Comparison of ENCODE assay signal across 41 cellular contexts in the genomic region with DNA sequence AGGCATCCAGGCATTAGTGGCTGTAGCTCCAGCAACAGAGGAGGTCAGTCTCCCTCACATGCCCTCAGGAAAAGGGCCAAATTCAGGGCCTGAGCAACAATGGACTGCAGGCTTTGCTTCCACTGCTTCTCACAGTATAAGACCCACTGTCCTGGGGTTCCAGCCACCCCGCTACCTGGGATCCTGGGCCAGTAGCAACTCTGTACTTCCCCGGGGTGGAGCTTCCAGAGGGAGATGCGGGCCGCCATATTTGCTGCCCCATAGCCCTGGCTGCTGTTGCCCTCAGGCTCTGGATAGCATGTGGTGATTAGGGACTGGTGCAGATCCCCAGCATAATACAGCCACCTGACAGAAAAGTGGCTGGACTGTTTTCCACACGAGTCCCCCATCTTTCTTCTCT.
"Had no signal": no experiment of that assay in that cellular context is flagged by ENCODE, and none has a peak within 500 bp of the region (broad histone marks: within the 10 kb centered on the region; RNA-seq: fewer than 3 reads in every experiment).

No MANE protein-coding gene starts in this region.

- ATAC-seq: activated naive CD4-positive, alpha-beta T cell treated with anti-CD3 and anti-CD28 coated beads, Interleukin-2, amount 50 U/mL, for 72 hours; activated naive CD8-positive, alpha-beta T cell treated with anti-CD3 and anti-CD28 coated beads, Interleukin-2, amount 50 U/mL, for 24 hours; activated T-cell treated with anti-CD3 and anti-CD28 coated beads, Interleukin-2, amount 50 U/mL, for 4 hours; activated T-cell treated with anti-CD3 and anti-CD28 coated beads, Interleukin-2, amount 50 U/mL, for 72 hours; activated T-helper 17 cell treated with anti-CD3 and anti-CD28 coated beads, Interleukin-2, amount 50 U/mL, for 72 hours; body of pancreas had no signal

- DNase-seq: activated effector memory CD4-positive, alpha-beta T cell treated with anti-CD3 and anti-CD28 coated beads, Interleukin-2, amount 50 U/mL, for 16 hours; activated effector memory CD4-positive, alpha-beta T cell treated with Interleukin-2 at 50 U/mL for 16 hours; activated gamma-delta T cell; activated gamma-delta T cell treated with Interleukin-2 at 50 U/mL for 16 hours; activated naive CD4-positive, alpha-beta T cell; activated naive CD4-positive, alpha-beta T cell treated with anti-CD3 and anti-CD28 coated beads for 36 hours; activated naive CD4-positive, alpha-beta T cell treated with anti-CD3 and anti-CD28 coated beads, Interleukin-2, amount 10 ng/mL, durations not matched to agents 7 days and 5 days; activated naive CD4-positive, alpha-beta T cell treated with anti-CD3 and anti-CD28 coated beads, Interleukin-2, amount 50 U/mL, for 16 hours; activated naive CD4-positive, alpha-beta T cell treated with Interleukin-2 at 50 U/mL for 16 hours; activated naive CD8-positive, alpha-beta T cell treated with anti-CD3 and anti-CD28 coated beads for 36 hours; activated naive CD8-positive, alpha-beta T cell treated with anti-CD3 and anti-CD28 coated beads, Interleukin-2, amount 10 ng/mL, durations not matched to agents 7 days and 5 days; activated naive CD8-positive, alpha-beta T cell treated with anti-CD3 and anti-CD28 coated beads, Interleukin-2, amount 50 U/mL, for 24 hours; activated T-cell treated with anti-CD3 and anti-CD28 coated beads for 4 hours; activated T-cell treated with anti-CD3 and anti-CD28 coated beads, Interleukin-2, amount 50 U/mL, for 1 hour; activated T-cell treated with anti-CD3 and anti-CD28 coated beads, Interleukin-2, amount 50 U/mL, for 24 hours; activated T-cell treated with anti-CD3 and anti-CD28 coated beads, Interleukin-2, amount 50 U/mL, for 4 hours; activated T-cell treated with anti-CD3 and anti-CD28 coated beads, Interleukin-2, amount 50 U/mL, for 48 hours; activated T-cell treated with anti-CD3 and anti-CD28 coated beads, Interleukin-2, amount 50 U/mL, for 72 hours; adrenal gland; amniotic stem cell; amygdala; anterior cingulate cortex; aorta; body of pancreas; brain microvascular endothelial cell; caudate nucleus; central memory CD4-positive, alpha-beta T cell; cerebellar nuclear complex had no signal

- H3K4me1 ChIP-seq: adrenal gland, ascending aorta, body of pancreas, breast epithelium had no signal

- H3K36me3 Mint-ChIP-seq: activated naive CD4-positive, alpha-beta T cell treated with anti-CD3 and anti-CD28 coated beads, Interleukin-2, amount 10 ng/mL, durations not matched to agents 7 days and 5 days; activated naive CD4-positive, alpha-beta T cell treated with anti-CD3 and anti-CD28 coated beads, Interleukin-2, amount 50 U/mL, for 24 hours; activated naive CD4-positive, alpha-beta T cell treated with anti-CD3 and anti-CD28 coated beads, Interleukin-2, amount 50 U/mL, for 72 hours; activated naive CD8-positive, alpha-beta T cell; activated naive CD8-positive, alpha-beta T cell treated with anti-CD3 and anti-CD28 coated beads for 36 hours; activated naive CD8-positive, alpha-beta T cell treated with anti-CD3 and anti-CD28 coated beads, Interleukin-2, amount 10 ng/mL, durations not matched to agents 7 days and 5 days; brain had no signal

- H3K9me3 ChIP-seq: adrenal gland, ascending aorta, body of pancreas, breast epithelium had no signal

- H3K4me1 Mint-ChIP-seq: activated naive CD4-positive, alpha-beta T cell treated with anti-CD3 and anti-CD28 coated beads, Interleukin-2, amount 10 ng/mL, durations not matched to agents 7 days and 5 days; activated naive CD4-positive, alpha-beta T cell treated with anti-CD3 and anti-CD28 coated beads, Interleukin-2, amount 50 U/mL, for 24 hours; activated naive CD8-positive, alpha-beta T cell treated with anti-CD3 and anti-CD28 coated beads for 36 hours; activated naive CD8-positive, alpha-beta T cell treated with anti-CD3 and anti-CD28 coated beads, Interleukin-2, amount 10 ng/mL, durations not matched to agents 7 days and 5 days; activated naive CD8-positive, alpha-beta T cell treated with anti-CD3 and anti-CD28 coated beads, Interleukin-2, amount 50 U/mL, for 24 hours; activated T-helper 17 cell treated with anti-CD3 and anti-CD28 coated beads, Interleukin-2, amount 50 U/mL, for 72 hours; brain; central memory CD8-positive, alpha-beta T cell had no signal

- H3K9me3 Mint-ChIP-seq: activated naive CD4-positive, alpha-beta T cell treated with anti-CD3 and anti-CD28 coated beads for 36 hours; activated naive CD4-positive, alpha-beta T cell treated with anti-CD3 and anti-CD28 coated beads, Interleukin-2, amount 10 ng/mL, durations not matched to agents 7 days and 5 days; activated naive CD4-positive, alpha-beta T cell treated with anti-CD3 and anti-CD28 coated beads, Interleukin-2, amount 50 U/mL, for 24 hours; activated naive CD4-positive, alpha-beta T cell treated with anti-CD3 and anti-CD28 coated beads, Interleukin-2, amount 50 U/mL, for 72 hours; activated naive CD8-positive, alpha-beta T cell treated with anti-CD3 and anti-CD28 coated beads for 36 hours; activated naive CD8-positive, alpha-beta T cell treated with anti-CD3 and anti-CD28 coated beads, Interleukin-2, amount 50 U/mL, for 24 hours; activated T-cell treated with anti-CD3 and anti-CD28 coated beads, Interleukin-2, amount 50 U/mL, for 24 hours; activated T-cell treated with anti-CD3 and anti-CD28 coated beads, Interleukin-2, amount 50 U/mL, for 72 hours; activated T-helper 1 cell treated with anti-CD3 and anti-CD28 coated beads, Interleukin-12 subunit alpha, Interleukin-12 subunit beta, Interleukin-2, Interleukin-4 antibody, amounts not matched to agents 30 ng/mL and 10 ng/mL and 1 ng/mL, durations not matched to agents 14 hours and 24 hours and 36 hours; activated T-helper 17 cell treated with anti-CD3 and anti-CD28 coated beads, Interleukin-2, amount 50 U/mL, for 72 hours; activated T-helper 2 cell treated with anti-CD3 and anti-CD28 coated beads, Interferon-gamma antibody, Interleukin-2, Interleukin-4, amounts not matched to agents 10 μg/mL and 5 μg/mL and 100 μg/mL, durations not matched to agents 14 hours and 24 hours and 36 hours; central memory CD8-positive, alpha-beta T cell had no signal

- H3K27me3 ChIP-seq: adrenal gland, ascending aorta, body of pancreas, brain microvascular endothelial cell, breast epithelium, cardiac muscle cell had no signal

- H3K36me3 ChIP-seq: adrenal gland, ascending aorta, brain microvascular endothelial cell, breast epithelium, cardiac muscle cell had no signal

- H3K4me3 Mint-ChIP-seq: activated naive CD4-positive, alpha-beta T cell treated with anti-CD3 and anti-CD28 coated beads for 36 hours; activated naive CD4-positive, alpha-beta T cell treated with anti-CD3 and anti-CD28 coated beads, Interleukin-2, amount 10 ng/mL, durations not matched to agents 7 days and 5 days; activated naive CD4-positive, alpha-beta T cell treated with anti-CD3 and anti-CD28 coated beads, Interleukin-2, amount 50 U/mL, for 24 hours; activated naive CD8-positive, alpha-beta T cell; activated naive CD8-positive, alpha-beta T cell treated with anti-CD3 and anti-CD28 coated beads for 36 hours; activated naive CD8-positive, alpha-beta T cell treated with anti-CD3 and anti-CD28 coated beads, Interleukin-2, amount 10 ng/mL, durations not matched to agents 7 days and 5 days; activated naive CD8-positive, alpha-beta T cell treated with anti-CD3 and anti-CD28 coated beads, Interleukin-2, amount 50 U/mL, for 24 hours; activated T-cell treated with anti-CD3 and anti-CD28 coated beads, Interleukin-2, amount 50 U/mL, for 24 hours; activated T-cell treated with anti-CD3 and anti-CD28 coated beads, Interleukin-2, amount 50 U/mL, for 4 hours; activated T-cell treated with anti-CD3 and anti-CD28 coated beads, Interleukin-2, amount 50 U/mL, for 72 hours; activated T-helper 1 cell treated with anti-CD3 and anti-CD28 coated beads, Interleukin-12 subunit alpha, Interleukin-12 subunit beta, Interleukin-2, Interleukin-4 antibody, amounts not matched to agents 30 ng/mL and 10 ng/mL and 1 ng/mL, durations not matched to agents 14 hours and 24 hours and 36 hours; activated T-helper 17 cell treated with anti-CD3 and anti-CD28 coated beads, Interleukin-2, amount 50 U/mL, for 72 hours; brain; central memory CD8-positive, alpha-beta T cell had no signal

- H3K27ac ChIP-seq: adrenal gland, ascending aorta, body of pancreas, brain microvascular endothelial cell, breast epithelium, cardiac muscle cell had no signal

- H3K27ac Mint-ChIP-seq: activated naive CD4-positive, alpha-beta T cell treated with anti-CD3 and anti-CD28 coated beads for 36 hours; activated naive CD4-positive, alpha-beta T cell treated with anti-CD3 and anti-CD28 coated beads, Interleukin-2, amount 10 ng/mL, durations not matched to agents 7 days and 5 days; activated naive CD4-positive, alpha-beta T cell treated with anti-CD3 and anti-CD28 coated beads, Interleukin-2, amount 50 U/mL, for 24 hours; activated naive CD4-positive, alpha-beta T cell treated with anti-CD3 and anti-CD28 coated beads, Interleukin-2, amount 50 U/mL, for 72 hours; activated naive CD8-positive, alpha-beta T cell; activated naive CD8-positive, alpha-beta T cell treated with anti-CD3 and anti-CD28 coated beads for 36 hours; activated naive CD8-positive, alpha-beta T cell treated with anti-CD3 and anti-CD28 coated beads, Interleukin-2, amount 10 ng/mL, durations not matched to agents 7 days and 5 days; activated naive CD8-positive, alpha-beta T cell treated with anti-CD3 and anti-CD28 coated beads, Interleukin-2, amount 50 U/mL, for 24 hours; activated T-cell treated with anti-CD3 and anti-CD28 coated beads, Interleukin-2, amount 50 U/mL, for 24 hours; activated T-cell treated with anti-CD3 and anti-CD28 coated beads, Interleukin-2, amount 50 U/mL, for 72 hours; activated T-helper 1 cell treated with anti-CD3 and anti-CD28 coated beads, Interleukin-12 subunit alpha, Interleukin-12 subunit beta, Interleukin-2, Interleukin-4 antibody, amounts not matched to agents 30 ng/mL and 10 ng/mL and 1 ng/mL, durations not matched to agents 14 hours and 24 hours and 36 hours; activated T-helper 17 cell treated with anti-CD3 and anti-CD28 coated beads, Interleukin-2, amount 50 U/mL, for 72 hours; activated T-helper 2 cell treated with anti-CD3 and anti-CD28 coated beads, Interferon-gamma antibody, Interleukin-2, Interleukin-4, amounts not matched to agents 10 μg/mL and 5 μg/mL and 100 μg/mL, durations not matched to agents 14 hours and 24 hours and 36 hours; brain had no signal

- FAIRE-seq: astrocyte, bronchial epithelial cell had no signal

- H3K4me3 ChIP-seq: adrenal gland, ascending aorta, body of pancreas, breast epithelium, cardiac muscle cell had no signal
